Comparison of ENCODE assay signal across 1 cellular context in genomic region chr12:115946867-115947695, GRCh38.
TF ChIP-seq lines count a peak whose summit lies in the region.

No MANE protein-coding gene starts in this region.

TF ChIP-seq in HepG2, 621 proteins besides CTCF, POLR2A, EP300 and RAD21 (continued from another document):
- peak; percentile 34; the same call in 1 of the 2 replicates for TF ChIP-seq ARID3A (IDR thresholded peaks at IDR 0.05; ENCODE audit: low read depth, low read length)
- TF ChIP-seq PATZ1 (CRISPR knock-in tag; IDR thresholded peaks at IDR 0.05), result peak; percentile 43; the same call in 1 of the 2 replicates
- TF ChIP-seq SMC3 (IDR thresholded peaks at IDR 0.05; ENCODE audit: low read length), result peak; percentile 65
- TF ChIP-seq STAG1 (CRISPR knock-in tag; IDR thresholded peaks at IDR 0.05), result peak; percentile 80
TF ChIP-seq in HepG2: peak in this region for 5.
